In the genomic region with DNA sequence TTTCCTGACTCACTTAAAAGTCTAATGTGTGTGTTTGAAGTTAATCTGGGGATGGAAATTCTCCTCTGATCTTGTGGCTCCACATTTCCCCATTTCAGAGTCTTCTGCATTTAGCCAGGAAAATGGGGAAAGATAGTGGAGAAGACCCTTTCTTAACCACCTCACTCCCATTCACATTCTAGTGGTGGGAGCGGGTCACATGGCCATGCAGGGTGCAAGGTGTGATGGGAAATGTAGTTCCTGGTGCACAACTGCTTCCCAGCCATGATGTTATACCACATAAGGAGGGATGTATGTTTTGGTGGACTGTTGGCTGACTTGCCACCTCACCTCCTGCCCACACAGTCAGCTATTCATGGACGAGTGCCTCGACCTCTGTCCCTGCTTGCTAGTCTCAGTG, we compare ENCODE assay signal across 1 cellular context.
A peak's percentile ranks its signal among the peaks of the same experiment; 100 is the strongest.
TF ChIP-seq lines count a peak whose summit lies in the region.

No MANE protein-coding gene starts in this region.

TF ChIP-seq in H1, 55 proteins besides CTCF, POLR2A, EP300 and RAD21 (continued from another document):
- TF ChIP-seq POLR2AphosphoS5 (IDR thresholded peaks at IDR 0.05; ENCODE audit: low read depth, low read length) (no peak), SIX5 (IDR thresholded peaks at IDR 0.05; ENCODE audit: low read depth, low read length) (peak; percentile 75), USF2 (IDR thresholded peaks at IDR 0.05; ENCODE audit: low read length) (peak; percentile 94)
